ENCODE assay signal across 8 cellular contexts in the genomic region with DNA sequence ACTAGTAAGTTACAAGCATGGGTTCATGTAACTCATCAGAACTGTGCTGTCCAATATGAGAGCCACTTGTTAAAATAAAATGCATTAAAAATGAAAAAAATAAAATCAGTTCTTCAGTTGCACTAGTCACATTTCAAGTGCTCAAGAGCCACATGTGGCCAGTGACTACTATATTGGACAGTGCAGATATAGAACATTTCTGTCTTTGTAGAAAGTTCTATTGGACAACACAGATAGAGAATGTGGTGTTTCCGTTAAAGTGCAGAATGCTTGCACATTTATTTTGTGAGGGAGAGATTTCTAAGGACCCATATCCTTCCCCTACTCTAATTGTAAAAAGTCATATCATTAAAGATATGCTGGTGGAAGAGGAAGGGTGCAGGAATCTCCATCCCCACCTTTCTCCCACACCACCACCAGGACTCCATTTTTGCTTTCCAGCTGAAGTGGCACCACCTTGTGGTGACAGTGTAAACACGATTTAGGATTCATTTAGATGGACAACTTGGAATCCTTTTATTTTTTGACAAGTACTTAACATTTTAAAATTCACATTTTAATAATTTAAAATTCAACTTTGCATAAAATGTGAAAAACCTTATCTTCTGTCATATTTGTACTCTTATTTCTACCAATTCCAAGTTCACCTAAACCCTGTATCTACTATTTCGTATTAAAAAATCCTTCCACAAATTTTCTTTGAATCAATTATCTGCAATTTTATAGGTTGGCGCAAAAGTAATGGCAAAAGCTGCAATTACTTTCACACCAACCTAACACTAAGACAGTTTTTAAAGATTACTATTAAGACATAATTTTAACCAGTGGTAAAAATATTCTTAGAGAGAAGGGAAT. TPM values are rescaled to one million over a fixed set of nuclear protein-coding genes. Genes with fewer than 3 reads are reported as not detected.
DNase-seq lines count a peak whose midpoint lies in the region; ATAC-seq and TF ChIP-seq lines count a peak whose summit lies in the region.

No MANE protein-coding gene starts in this region.

- H3K27me3 Mint-ChIP-seq in neural progenitor cell (ENCODE audit: insufficient read depth, low read depth) = peaks cover 3% of the 10 kb centered on the region

- H3F3A ChIP-seq in neural progenitor cell (ENCODE audit: low read depth) = no peaks in the 10 kb centered on the region

- H3K36me3 ChIP-seq in RWPE2 (ENCODE audit: low read depth) = no peaks in the 10 kb centered on the region
- H3K36me3 ChIP-seq in esophagus muscularis mucosa = no peaks in the 10 kb centered on the region
- H3K36me3 ChIP-seq in neural progenitor cell = no peaks in the 10 kb centered on the region

- TF ChIP-seq POLR2A in esophagus muscularis mucosa (IDR thresholded peaks at IDR 0.05; ENCODE audit: low read depth) = no peak

- no peak overlapping the region for H3K27ac ChIP-seq in RWPE2 (ENCODE audit: poor library complexity, severe bottlenecking)
- H3K27ac ChIP-seq in esophagus muscularis mucosa (replicated peaks in 1 of 4) = no peak overlapping the region
- no peak overlapping the region for H3K27ac ChIP-seq in neural progenitor cell

- H3K4me3 ChIP-seq in RWPE2 (ENCODE audit: severe bottlenecking) (no peak overlapping the region), esophagus muscularis mucosa (no peak overlapping the region), neural progenitor cell (no peak overlapping the region)

- peak overlapping the region; percentile 11 for H2AFZ ChIP-seq in neural progenitor cell (replicated peaks)

- H3K9ac ChIP-seq in neural progenitor cell = no peak overlapping the region

- no peak overlapping the region for H3K4me2 ChIP-seq in neural progenitor cell

- H4K20me1 ChIP-seq in neural progenitor cell (ENCODE audit: low read depth) = no peaks in the 10 kb centered on the region

- H3K27me3 ChIP-seq in RWPE2 (ENCODE audit: insufficient read depth, poor library complexity, severe bottlenecking) (no peaks in the 10 kb centered on the region), esophagus muscularis mucosa (no peaks in the 10 kb centered on the region), neural progenitor cell (no peaks in the 10 kb centered on the region)

- TF ChIP-seq EP300 in esophagus muscularis mucosa (IDR thresholded peaks at IDR 0.05) = no peak

- H3K4me3 Mint-ChIP-seq in neural progenitor cell = no peak overlapping the region

- intact Hi-C loops in esophagus muscularis mucosa (cut with DNase I) = no loop called here

- DNase-seq in NCI-H524 (lab: John Stamatoyannopoulos, UW) (peak; percentile 17 to 58), NCI-H524 treated with DMSO at 0.1 percent for 48 hours (lab: John Stamatoyannopoulos, UW) (no peak), HuH-7 (ENCODE audit: low spot score) (peak; percentile 72), RWPE2 (ENCODE audit: low spot score) (no peak), esophagus muscularis mucosa (ENCODE audit: extremely low spot score) (no peak), neural progenitor cell (ENCODE audit: low spot score) (peak; percentile 71), mesenteric fat pad (ENCODE audit: low spot score) (no peak)
- DNase-seq in stimulated activated CD4-positive, alpha-beta T cell treated with anti-CD3 and anti-CD28 coated beads, Interleukin-1b, Interleukin-23, amount 100 ng/mL, for 48 hours = no peak

- TF ChIP-seq CTCF in RWPE2 (IDR thresholded peaks at IDR 0.05; ENCODE audit: poor library complexity, severe bottlenecking) = peak; percentile 89
- TF ChIP-seq CTCF in esophagus muscularis mucosa (IDR thresholded peaks at IDR 0.05) = peak; percentile 62 to 70 (median 63)
- TF ChIP-seq CTCF in neural progenitor cell (IDR thresholded peaks at IDR 0.05) = peak; percentile 91

- no peaks in the 10 kb centered on the region for H3K36me3 Mint-ChIP-seq in neural progenitor cell

- H3K4me1 ChIP-seq in RWPE2 (ENCODE audit: insufficient read depth, poor library complexity, severe bottlenecking) (no peaks in the 10 kb centered on the region), esophagus muscularis mucosa (no peaks in the 10 kb centered on the region), neural progenitor cell (no peaks in the 10 kb centered on the region)

- H3K79me2 ChIP-seq in neural progenitor cell (ENCODE audit: low read depth) = no peaks in the 10 kb centered on the region

- H3K4me1 Mint-ChIP-seq in neural progenitor cell = no peaks in the 10 kb centered on the region

- ATAC-seq in RWPE2 (ENCODE audit: low read depth) = peak; percentile 61; the same call in 2 of the 3 replicates

- no peaks in the 10 kb centered on the region for H3K9me3 ChIP-seq in RWPE2 (ENCODE audit: severe bottlenecking)
- no peaks in the 10 kb centered on the region for H3K9me3 ChIP-seq in esophagus muscularis mucosa
- H3K9me3 ChIP-seq in neural progenitor cell (ENCODE audit: low read depth) = no peaks in the 10 kb centered on the region

- H3K9me3 Mint-ChIP-seq in neural progenitor cell = no peaks in the 10 kb centered on the region

- no peak overlapping the region for H3K27ac Mint-ChIP-seq in neural progenitor cell

- WGBS in esophagus muscularis mucosa = 74% methylated on average over 4 of the region's 4 CpGs

RNA-seq across cellular contexts. Expression of a gene that starts 9.4 kb away (rescaled TPM):
- total RNA-seq in esophagus muscularis mucosa (10 to 100 TPM; 30.8 to 46.9 (median 34.9) TPM), neural progenitor cell (ENCODE audit: low replicate concordance) (0.40 and 1.1 TPM in 2 replicates), mesenteric fat pad (95.6 TPM)

Comparison
In these comparisons a context has a peak if more than half of its experiments do, and no peak if none do; other contexts are left out.
1. DNase-seq: peak in NCI-H524 (2 of 2), HuH-7 (single experiment) and neural progenitor cell (single experiment); none in NCI-H524 treated with DMSO at 0.1 percent for 48 hours (single experiment), RWPE2 (single experiment), esophagus muscularis mucosa (single experiment), mesenteric fat pad (single experiment) and stimulated activated CD4-positive, alpha-beta T cell treated with anti-CD3 and anti-CD28 coated beads, Interleukin-1b, Interleukin-23, amount 100 ng/mL, for 48 hours (single experiment).
2. RNA of a gene that starts 9.4 kb away (total RNA-seq): 95.6 TPM in mesenteric fat pad (single experiment) and 30.8 to 46.9 TPM in esophagus muscularis mucosa; 0.40 to 1.1 TPM in neural progenitor cell; every median in the first group is over 10 times any median in the second.
3. Peak in every context shown above with its lines, with median percentiles within 50 percentile points of each other: CTCF ChIP-seq.